8 cellular contexts compared by ENCODE assay signal in genomic region chr3:129121792-129122696, GRCh38. TPM values are rescaled to one million over a fixed set of nuclear protein-coding genes. Genes with fewer than 3 reads are reported as not detected.
DNase-seq lines count a peak whose midpoint lies in the region; ATAC-seq and TF ChIP-seq lines count a peak whose summit lies in the region.

Gene RAB43 (minus strand): TSS chr3:129121804. CDS start chr3:129121489, 315 bp downstream.

- no peak within 1 kb of the TSS; the same call in 1 of the 2 replicates for H2BK15ac ChIP-seq in H9 (ENCODE audit: low read depth, low read length)

- peaks cover 0 to 4% (median 3%) of the 10 kb centered on the region in 3 experiments; a peak in 5 of 7 replicates for H3K36me3 Mint-ChIP-seq in H9 (ENCODE audit: insufficient read depth in 1 of 3, low read depth in 3 of 3)
- H3K36me3 Mint-ChIP-seq in progenitor cell of endocrine pancreas (ENCODE audit: insufficient read depth) = peaks cover 5% of the 10 kb centered on the region

- H3K27me3 Mint-ChIP-seq in H9 (ENCODE audit: low read depth) (no peaks in the 10 kb centered on the region; the same call in none of the 2 replicates), progenitor cell of endocrine pancreas (no peaks in the 10 kb centered on the region)

- H3K4me3 ChIP-seq in DND-41 (ENCODE audit: low read depth in 1 of 2, low read length in 2 of 2) (peak within 1 kb of the TSS; percentile 74 to 82), left ventricle myocardium inferior (peak within 1 kb of the TSS; percentile 96), upper lobe of left lung (peak within 1 kb of the TSS; percentile 73 to 91 (median 84))

- H3K14ac ChIP-seq in H9 (ENCODE audit: insufficient read depth, low read length) = peak within 1 kb of the TSS; percentile 75; the same call in 1 of the 2 replicates

- H3K27me3 ChIP-seq in DND-41 (ENCODE audit: insufficient read depth, low read length, poor library complexity) (no peaks in the 10 kb centered on the region), H9 (ENCODE audit: insufficient read depth, low read length) (no peaks in the 10 kb centered on the region), left ventricle myocardium inferior (ENCODE audit: low read depth) (no peaks in the 10 kb centered on the region), upper lobe of left lung (no peaks in the 10 kb centered on the region)

- H3K18ac ChIP-seq in H9 (ENCODE audit: insufficient read length, low read depth, low read length) = no peak within 1 kb of the TSS

- H4K8ac ChIP-seq in H9 (replicated peaks; ENCODE audit: insufficient read length, low read depth, low read length) = no peak within 1 kb of the TSS

- no CpG with 5 or more reads among the region's 76 CpGs for WGBS in H9 (ENCODE audit: extremely low coverage, insufficient read length, low lambda C conversion rate)
- 13 to 32% methylated on average over 14 to 33 of the region's 76 CpGs for WGBS in upper lobe of left lung, 2 donors

- H3K27ac ChIP-seq in DND-41 (ENCODE audit: low read length) (peak within 1 kb of the TSS; percentile 99), H9 (ENCODE audit: insufficient read length, low read depth, low read length) (peak within 1 kb of the TSS; percentile 90), left ventricle myocardium inferior (replicated peaks) (peak within 1 kb of the TSS; percentile 95), upper lobe of left lung (peak within 1 kb of the TSS; percentile 95 to 98 (median 96))

- H2BK20ac ChIP-seq in H9 (ENCODE audit: low read depth, low read length, poor library complexity, severe bottlenecking) = no peak within 1 kb of the TSS

- H3K4me1 Mint-ChIP-seq in H9 (peaks cover 31 to 35% of the 10 kb centered on the region in 2 experiments), progenitor cell of endocrine pancreas (ENCODE audit: low read depth) (peaks cover 43% of the 10 kb centered on the region)

- H3K9ac ChIP-seq in DND-41 (ENCODE audit: low read depth, low read length) (peak within 1 kb of the TSS; percentile 88), H9 (ENCODE audit: extremely low read depth, insufficient read length, low read length) (peak within 1 kb of the TSS; percentile 30)

- peaks cover 10% of the 10 kb centered on the region for H3K23me2 ChIP-seq in H9 (ENCODE audit: insufficient read length, low read depth, low read length, poor library complexity, severe bottlenecking)

- H3K79me2 ChIP-seq in DND-41 (ENCODE audit: insufficient read depth, low read length) = peaks cover 38% of the 10 kb centered on the region
- peaks cover 10% of the 10 kb centered on the region; the same call in 1 of the 2 replicates for H3K79me2 ChIP-seq in H9 (ENCODE audit: insufficient read depth, low read length)

- no peaks in the 10 kb centered on the region for H3K9me3 ChIP-seq in DND-41 (ENCODE audit: insufficient read depth, low read length, severe bottlenecking)
- H3K9me3 ChIP-seq in H9 (ENCODE audit: control insufficient read depth, low read depth, low read length) = no peaks in the 10 kb centered on the region
- no peaks in the 10 kb centered on the region for H3K9me3 ChIP-seq in left ventricle myocardium inferior (replicated peaks)
- H3K9me3 ChIP-seq in upper lobe of left lung = no peaks in the 10 kb centered on the region

- H3K4me2 ChIP-seq in DND-41 (ENCODE audit: insufficient read depth, low read length) = peak within 1 kb of the TSS; percentile 95
- peak within 1 kb of the TSS; percentile 84 for H3K4me2 ChIP-seq in H9 (ENCODE audit: insufficient read depth, insufficient read length, low read length)

- no peak within 1 kb of the TSS for H4K5ac ChIP-seq in H9 (ENCODE audit: insufficient read length, low read depth, low read length)

- no peak for TF ChIP-seq POLR2A in upper lobe of left lung (IDR thresholded peaks at IDR 0.05)

- no peak within 1 kb of the TSS for H3K4ac ChIP-seq in H9 (ENCODE audit: low read depth, low read length)

- H2AFZ ChIP-seq in DND-41 (ENCODE audit: low read depth, low read length) (peak within 1 kb of the TSS; percentile 80), H9 (ENCODE audit: low read length) (no peak within 1 kb of the TSS)

- no peak within 1 kb of the TSS for H4K91ac ChIP-seq in H9 (ENCODE audit: insufficient read length, low read depth, low read length)

- H3K4me3 Mint-ChIP-seq in H9 (peak within 1 kb of the TSS; percentile 82 to 91), progenitor cell of endocrine pancreas (ENCODE audit: low read depth) (peak within 1 kb of the TSS; percentile 88)

- DNase-seq in DND-41 (peak; percentile 93), H9 (peak; percentile 99), NAMALWA (ENCODE audit: low spot score) (peak; percentile 89), T-helper 2 cell (peak; percentile 63 to 87 (median 86)), anterior cingulate cortex (lab: John Stamatoyannopoulos, UW) (peak; percentile 11 to 92 (median 72)), left ventricle myocardium inferior (peak; percentile 90), progenitor cell of endocrine pancreas (ENCODE audit: low spot score, unreplicated experiment) (peak; percentile 98), upper lobe of left lung (peak; percentile 93 to 97)

- no peak within 1 kb of the TSS for H2BK5ac ChIP-seq in H9 (ENCODE audit: insufficient read length, low read length)

- no peaks in the 10 kb centered on the region for H3K79me1 ChIP-seq in H9 (ENCODE audit: insufficient read depth, low read depth, low read length, poor library complexity, severe bottlenecking)

- no peak within 1 kb of the TSS for H3K56ac ChIP-seq in H9 (ENCODE audit: insufficient read length, low read depth, low read length)

- no peak within 1 kb of the TSS for H2BK12ac ChIP-seq in H9 (ENCODE audit: insufficient read length, low read depth, low read length)

- H3K9me3 Mint-ChIP-seq in H9 (no peaks in the 10 kb centered on the region), progenitor cell of endocrine pancreas (ENCODE audit: low read depth) (no peaks in the 10 kb centered on the region)

- H3K23ac ChIP-seq in H9 (ENCODE audit: insufficient read length, low read depth, low read length) = no peak within 1 kb of the TSS

- peak within 1 kb of the TSS; percentile 87 to 90 (median 89); a peak in 5 of 7 replicates for H3K27ac Mint-ChIP-seq in H9
- H3K27ac Mint-ChIP-seq in progenitor cell of endocrine pancreas = peak within 1 kb of the TSS; percentile 96

- H3K4me1 ChIP-seq in DND-41 (ENCODE audit: insufficient read depth, low read length) (peaks cover 38% of the 10 kb centered on the region), H9 (ENCODE audit: insufficient read depth, low read length) (no peaks in the 10 kb centered on the region), left ventricle myocardium inferior (peaks cover 33% of the 10 kb centered on the region), upper lobe of left lung (peaks cover 26 to 48% (median 33%) of the 10 kb centered on the region in 4 donors)

- no peak within 1 kb of the TSS for H2AK5ac ChIP-seq in H9 (ENCODE audit: insufficient read length, low read length)

- intact Hi-C loops in left ventricle myocardium inferior (cut with micrococcal nuclease) = no loop called here

- H3K36me3 ChIP-seq in DND-41 (ENCODE audit: insufficient read depth, low read length) = peaks cover 14% of the 10 kb centered on the region
- peaks cover 8% of the 10 kb centered on the region for H3K36me3 ChIP-seq in left ventricle myocardium inferior
- peaks cover 0 to 14% (median 0%) of the 10 kb centered on the region in 4 donors for H3K36me3 ChIP-seq in upper lobe of left lung

- H4K20me1 ChIP-seq in DND-41 (ENCODE audit: insufficient read depth, low read length) (no peaks in the 10 kb centered on the region; the same call in 1 of the 2 replicates), H9 (ENCODE audit: control insufficient read depth, insufficient read depth, insufficient read length) (no peaks in the 10 kb centered on the region)

- no peak for TF ChIP-seq CTCF in DND-41 (IDR thresholded peaks at IDR 0.05; ENCODE audit: borderline replicate concordance, extremely low read depth, low read length, poor library complexity, severe bottlenecking)
- TF ChIP-seq CTCF in H9 (conservative IDR thresholded peaks at IDR 0.05) = no peak
- TF ChIP-seq CTCF in left ventricle myocardium inferior (IDR thresholded peaks at IDR 0.05; ENCODE audit: borderline replicate concordance) = no peak
- TF ChIP-seq CTCF in progenitor cell of endocrine pancreas (IDR thresholded peaks at IDR 0.05; ENCODE audit: unreplicated experiment) = no peak
- TF ChIP-seq CTCF in upper lobe of left lung (IDR thresholded peaks at IDR 0.05) = no peak

- H2BK120ac ChIP-seq in H9 (ENCODE audit: low read depth, low read length, poor library complexity, severe bottlenecking) = no peak within 1 kb of the TSS

- TF ChIP-seq EP300 in upper lobe of left lung (IDR thresholded peaks at IDR 0.05) = no peak

- no peak within 1 kb of the TSS for H3T11ph ChIP-seq in H9 (ENCODE audit: low read length)

- ATAC-seq in DND-41 (ENCODE audit: insufficient read depth, low read depth) = peak; percentile 73
- ATAC-seq in upper lobe of left lung (ENCODE audit: low FRiP score in 2 of 2) = peak; percentile 89

RNA-seq across cellular contexts. Expression of gene RAB43, which starts in this region (rescaled TPM):
- total RNA-seq in H9 (2021) (13.6 and 14.8 TPM in 2 replicates), left ventricle myocardium inferior (3.3 TPM), progenitor cell of endocrine pancreas (23.8 and 24.3 TPM in 2 replicates), upper lobe of left lung (10 to 100 TPM; 19.0 to 54.2 (median 34.0) TPM)

Comparison
In these comparisons a context has a peak if more than half of its experiments do, and no peak if none do; other contexts are left out.
1. Peak in every context shown above with its lines: DNase-seq, ATAC-seq, H3K4me3 ChIP-seq and H3K27ac ChIP-seq.